ENCODE assay signal across 11 cellular contexts in the genomic region with DNA sequence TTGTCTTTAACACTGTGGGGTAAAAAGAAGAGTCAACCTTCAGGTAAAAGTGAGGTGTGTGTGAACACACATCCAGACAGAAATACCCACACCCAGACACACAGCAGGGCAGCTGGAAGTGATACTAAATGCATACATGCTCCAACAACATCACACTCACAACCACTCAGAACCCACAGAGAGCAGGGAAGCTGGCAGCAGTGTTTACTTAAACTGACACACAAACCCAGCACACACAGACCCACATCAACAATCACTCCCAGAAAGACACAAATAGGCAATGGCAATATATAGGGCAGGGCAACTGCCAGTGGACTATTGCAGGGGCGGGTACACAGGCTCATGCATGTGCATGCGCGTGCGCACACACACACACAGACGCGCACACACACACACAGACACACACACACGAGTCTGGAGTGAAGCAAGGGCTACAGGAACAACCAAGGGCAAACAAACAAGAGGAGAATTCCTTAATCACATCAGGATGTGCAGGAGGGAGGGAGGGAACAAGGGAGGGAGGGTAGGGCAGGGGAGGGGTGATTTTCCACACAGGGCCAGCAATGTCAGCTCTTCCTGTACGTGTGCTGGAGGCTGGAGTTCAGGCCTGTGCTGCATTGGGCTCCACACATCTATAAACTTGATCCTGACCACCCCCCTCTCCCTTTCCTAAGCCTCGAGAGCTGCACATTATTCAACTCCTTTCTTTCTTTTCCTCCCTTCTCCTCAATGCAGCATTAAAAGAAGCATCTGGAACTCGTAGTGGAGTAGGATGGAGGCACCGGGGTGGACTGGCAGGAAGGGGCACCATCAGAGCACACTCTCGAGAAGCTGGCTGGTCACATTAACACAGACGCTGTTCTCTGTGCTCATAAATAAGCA. TPM values are rescaled to one million over a fixed set of nuclear protein-coding genes. Genes with fewer than 3 reads are reported as not detected.
A peak's percentile ranks its signal among the peaks of the same experiment; 100 is the strongest.
DNase-seq lines count a peak whose midpoint lies in the region; ATAC-seq lines count a peak whose summit lies in the region.
"Had no signal": no experiment of that assay in that cellular context is flagged by ENCODE, and none has a peak within 500 bp of the region (broad histone marks: within the 10 kb centered on the region; RNA-seq: fewer than 3 reads in every experiment).

No MANE protein-coding gene starts in this region.

- DNase-seq in DMS153 (lab: John Stamatoyannopoulos, UW) (peak; percentile 3), DMS153 treated with DMSO at 0.1 percent for 48 hours (lab: John Stamatoyannopoulos, UW; ENCODE audit: unreplicated experiment) (no peak), brain pericyte (ENCODE audit: low read depth, low spot score) (peak; percentile 78), left colon (peak; percentile 83 to 87), substantia nigra (lab: John Stamatoyannopoulos, UW) (no peak), NOMO-1 treated with DMSO at 0.1 percent for 48 hours (lab: John Stamatoyannopoulos, UW; ENCODE audit: unreplicated experiment) (no peak), NCI-H524 (lab: John Stamatoyannopoulos, UW) (no peak)
- DNase-seq in activated CD4-positive, CD25-positive, alpha-beta regulatory T cell (lab: John Stamatoyannopoulos, UW): no peak

- intact Hi-C loops in left colon (cut with DNase I, micrococcal nuclease): no loop called here

- H3K27ac ChIP-seq in substantia nigra (ENCODE audit: low read depth, low read length, poor library complexity, severe bottlenecking): peak overlapping the region; percentile 53
- H3K27ac ChIP-seq: 22Rv1 had no signal

- ATAC-seq in left colon: peak; percentile 79
- ATAC-seq: Panc1 had no signal

RNA-seq across cellular contexts. Expression of gene HIC1, which starts 30.1 kb away (rescaled TPM):
- 10 to 100 TPM in 1 of 2 donors, 1 to 10 TPM in 1; 4.8 to 12.8 TPM for total RNA-seq in left colon

RNA-seq across cellular contexts. Expression of gene OVCA2, which starts 43.2 kb away (rescaled TPM):
- 10 to 100 TPM; 39.2 to 39.7 TPM for total RNA-seq in left colon

RNA-seq across cellular contexts. Expression of gene DPH1, which starts 55.1 kb away (rescaled TPM):
- total RNA-seq in left colon: 10 to 100 TPM; 31.2 to 35.1 TPM

RNA-seq across cellular contexts. Expression of gene RTN4RL1, which starts 59.9 kb away (rescaled TPM):
- total RNA-seq in left colon: under 1 TPM; 0.15 to 0.36 TPM
- total RNA-seq: epithelial cell of proximal tubule had no signal

Comparison
In these comparisons a context has a peak if more than half of its experiments do, and no peak if none do; other contexts are left out.
1. DNase-seq: peak in DMS153 (single experiment), brain pericyte (single experiment) and left colon (2 of 2); none in DMS153 treated with DMSO at 0.1 percent for 48 hours (single experiment), substantia nigra (0 of 49), NOMO-1 treated with DMSO at 0.1 percent for 48 hours (single experiment), NCI-H524 (0 of 2) and activated CD4-positive, CD25-positive, alpha-beta regulatory T cell (0 of 4).